ENCODE assay signal across 1 cellular context in the genomic region with DNA sequence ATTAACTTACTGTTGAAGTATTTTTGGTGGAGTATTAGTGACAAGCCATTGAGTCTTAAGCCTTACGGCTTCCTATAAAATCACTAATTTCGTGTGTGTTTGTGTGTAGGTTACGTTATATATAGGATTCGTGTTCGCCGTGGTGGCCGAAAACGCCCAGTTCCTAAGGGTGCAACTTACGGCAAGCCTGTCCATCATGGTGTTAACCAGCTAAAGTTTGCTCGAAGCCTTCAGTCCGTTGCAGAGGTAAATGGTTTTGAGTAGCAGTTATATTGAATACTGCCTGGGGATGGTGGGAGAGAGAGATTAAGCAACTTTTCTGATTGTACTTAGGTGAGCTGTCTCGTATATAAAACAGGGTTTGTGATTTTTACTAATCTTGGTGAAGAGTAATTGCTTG.
TF ChIP-seq lines count a peak whose summit lies in the region.

No MANE protein-coding gene starts in this region.

TF ChIP-seq in A549, 52 proteins besides CTCF, POLR2A, EP300 and RAD21:
- 0 out of 2 replicates have a peak, but pooled peaks have one; percentile 11 for TF ChIP-seq HOXA7 (CRISPR knock-in tag; IDR thresholded peaks at IDR 0.05)
